ENCODE assay signal across 13 cellular contexts in the genomic region with DNA sequence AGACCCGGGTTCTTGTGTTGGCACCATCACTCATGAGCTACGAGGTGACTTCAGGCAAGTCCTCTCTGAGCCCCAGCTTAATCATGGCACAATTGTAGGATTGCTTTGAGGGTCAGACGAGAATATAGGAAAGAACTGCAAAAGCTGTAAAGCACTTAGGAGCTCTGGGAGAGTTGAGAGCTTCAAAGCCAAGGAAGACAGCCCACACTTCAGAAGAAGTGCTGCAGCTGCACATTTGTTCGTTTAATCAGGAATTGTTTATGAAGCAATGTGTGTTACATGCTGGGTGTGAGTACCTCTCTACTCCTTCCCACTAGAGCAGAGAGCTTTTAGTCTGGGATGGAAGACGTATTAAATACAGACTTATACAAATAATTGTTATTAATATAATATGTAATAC.
"Had no signal": no experiment of that assay in that cellular context is flagged by ENCODE, and none has a peak within 500 bp of the region (broad histone marks: within the 10 kb centered on the region; RNA-seq: fewer than 3 reads in every experiment).

No MANE protein-coding gene starts in this region.

- H3K4me3 ChIP-seq: SK-N-MC, upper lobe of right lung had no signal

- ATAC-seq: activated T-cell treated with anti-CD3 and anti-CD28 coated beads, Interleukin-2, amount 50 U/mL, for 4 hours; natural killer cell treated with Interleukin-12 subunit alpha and Interleukin-12 subunit beta and Interleukin-15 and Interleukin-18, amount 100 ng/mL, for 72 hours; stimulated activated naive CD8-positive, alpha-beta T cell treated with anti-CD3 and anti-CD28 coated beads, Interleukin-15, Interleukin-2, amounts not matched to agents 100 U/mL and 50 U/mL, for 24 hours; upper lobe of right lung had no signal

- H3K4me3 Mint-ChIP-seq: activated naive CD8-positive, alpha-beta T cell; activated T-cell treated with anti-CD3 and anti-CD28 coated beads, Interleukin-2, amount 50 U/mL, for 4 hours; endodermal cell; natural killer cell treated with Interleukin-12 subunit alpha and Interleukin-12 subunit beta and Interleukin-15 and Interleukin-18, amount 100 ng/mL, for 72 hours had no signal

- H3K27me3 ChIP-seq: brain microvascular endothelial cell, upper lobe of right lung had no signal

- H3K27me3 Mint-ChIP-seq: activated naive CD8-positive, alpha-beta T cell; natural killer cell treated with Interleukin-12 subunit alpha and Interleukin-12 subunit beta and Interleukin-15 and Interleukin-18, amount 100 ng/mL, for 72 hours had no signal

- H3K27ac ChIP-seq: brain microvascular endothelial cell, SK-N-MC, upper lobe of right lung had no signal

- H3K9me3 ChIP-seq: upper lobe of right lung had no signal

- DNase-seq: activated CD4-positive, alpha-beta T cell treated with anti-CD3 and anti-CD28 coated beads, Interleukin-2, amount 50 U/mL, for 4 hours; activated T-cell treated with anti-CD3 and anti-CD28 coated beads, Interleukin-2, amount 50 U/mL, for 4 hours; amygdala; brain microvascular endothelial cell; dermis blood vessel endothelial cell; endodermal cell; stimulated activated CD4-positive, alpha-beta T cell treated with anti-CD3 and anti-CD28 coated beads, Interleukin-12 subunit alpha, Interleukin-12 subunit beta, amount 100 ng/mL, for 4 hours; stimulated activated naive CD8-positive, alpha-beta T cell treated with anti-CD3 and anti-CD28 coated beads, Interleukin-15, Interleukin-2, amounts not matched to agents 100 U/mL and 50 U/mL, for 24 hours; T-helper 1 cell; upper lobe of right lung had no signal

- H3K27ac Mint-ChIP-seq: activated naive CD8-positive, alpha-beta T cell; endodermal cell had no signal
